2 cellular contexts compared by ENCODE assay signal in genomic region chr1:13701274-13701650, GRCh38.
A peak's percentile ranks its signal among the peaks of the same experiment; 100 is the strongest.
TF ChIP-seq lines count a peak whose summit lies in the region.

No MANE protein-coding gene starts in this region.

TF ChIP-seq in K562, 482 proteins besides CTCF, POLR2A, EP300 and RAD21 (continued from another document):
- TF ChIP-seq ZNF239 (CRISPR knock-in tag; IDR thresholded peaks at IDR 0.05) (no peak), HNRNPLL (IDR thresholded peaks at IDR 0.05; ENCODE audit: low read depth, low read length, poor library complexity, severe bottlenecking) (no peak), TAF9B (IDR thresholded peaks at IDR 0.05; ENCODE audit: partially characterized antibody) (no peak), ZNF133 (CRISPR knock-in tag; IDR thresholded peaks at IDR 0.05) (no peak), HMGN3 (IDR thresholded peaks at IDR 0.05; ENCODE audit: borderline replicate concordance, extremely low read depth, insufficient read length, low read depth, low read length) (no peak), CBX8 (IDR thresholded peaks at IDR 0.05; ENCODE audit: borderline replicate concordance, extremely low read depth, low read depth, low read length, poor library complexity, severe bottlenecking) (peak; percentile 68)
- TF ChIP-seq, protein P1, sequence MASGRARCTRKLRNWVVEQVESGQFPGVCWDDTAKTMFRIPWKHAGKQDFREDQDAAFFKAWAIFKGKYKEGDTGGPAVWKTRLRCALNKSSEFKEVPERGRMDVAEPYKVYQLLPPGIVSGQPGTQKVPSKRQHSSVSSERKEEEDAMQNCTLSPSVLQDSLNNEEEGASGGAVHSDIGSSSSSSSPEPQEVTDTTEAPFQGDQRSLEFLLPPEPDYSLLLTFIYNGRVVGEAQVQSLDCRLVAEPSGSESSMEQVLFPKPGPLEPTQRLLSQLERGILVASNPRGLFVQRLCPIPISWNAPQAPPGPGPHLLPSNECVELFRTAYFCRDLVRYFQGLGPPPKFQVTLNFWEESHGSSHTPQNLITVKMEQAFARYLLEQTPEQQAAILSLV (tag; IDR thresholded peaks at IDR 0.05), result no peak

TF ChIP-seq in HEK293T, 16 proteins besides CTCF, POLR2A, EP300 and RAD21:
- TF ChIP-seq PKNOX1 (IDR thresholded peaks at IDR 0.05) (no peak), LEF1 (IDR thresholded peaks at IDR 0.05; ENCODE audit: borderline replicate concordance) (no peak), TARDBP (IDR thresholded peaks at IDR 0.05) (no peak), NFRKB (IDR thresholded peaks at IDR 0.05) (no peak), FOXK2 (IDR thresholded peaks at IDR 0.05) (no peak), FOXM1 (IDR thresholded peaks at IDR 0.05; ENCODE audit: borderline replicate concordance) (no peak), ELF4 (IDR thresholded peaks at IDR 0.05) (no peak), FOXA1 (IDR thresholded peaks at IDR 0.05) (no peak), ARNT (IDR thresholded peaks at IDR 0.05) (no peak)
